In the genomic region with DNA sequence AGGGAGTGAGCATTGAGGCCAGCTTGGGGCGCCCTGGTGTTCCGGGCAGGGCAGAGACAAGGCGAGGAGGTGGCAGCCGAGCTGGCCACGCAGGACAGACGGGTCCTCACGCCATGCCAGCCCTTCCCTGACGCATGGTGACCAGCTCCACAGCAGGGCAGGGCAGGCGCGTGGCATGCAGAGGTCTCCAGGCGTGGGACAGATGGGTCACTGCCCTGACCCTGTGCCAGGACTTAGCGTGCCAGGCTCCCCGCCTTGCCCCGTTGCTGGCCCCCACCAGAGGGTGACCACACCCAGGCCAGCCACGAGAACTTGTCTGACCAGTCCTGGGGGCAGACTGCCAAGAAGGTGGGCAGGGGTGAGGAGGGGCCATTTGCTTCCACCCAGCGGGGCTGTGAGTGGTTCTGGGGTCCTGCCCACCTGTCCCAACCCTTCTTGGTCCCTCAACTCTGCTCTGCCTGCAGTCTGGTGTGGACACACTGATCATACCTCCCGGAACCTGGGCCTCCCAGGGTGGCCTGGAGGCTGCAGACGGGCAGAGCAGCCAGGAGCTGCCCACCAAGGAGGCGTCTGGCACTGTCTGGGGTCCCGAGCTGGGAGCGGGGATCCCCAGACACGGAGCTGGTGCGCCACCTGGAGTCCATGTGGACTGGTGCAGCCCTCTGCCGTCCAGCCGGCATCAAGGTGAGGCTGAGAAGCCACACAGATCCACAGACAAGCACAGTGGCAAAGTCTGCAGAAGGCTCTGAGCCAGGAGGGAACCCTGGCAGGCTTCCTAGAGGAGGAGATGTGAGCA, we compare ENCODE assay signal across 1 cellular context.
TF ChIP-seq lines count a peak whose summit lies in the region.

A gene (plus strand): TSS at position 446 of the 796 bp plus-strand sequence. CDS start 834 bp downstream, outside the sequence.

TF ChIP-seq in GM12878, 131 proteins besides CTCF, POLR2A, EP300 and RAD21 (continued from another document):
- TF ChIP-seq IKZF1 (conservative IDR thresholded peaks at IDR 0.05), result peak; percentile 54; the same call in 1 of the 2 replicates
- TF ChIP-seq TCF7 (IDR thresholded peaks at IDR 0.05; ENCODE audit: borderline replicate concordance), result no peak
- TF ChIP-seq RB1 (IDR thresholded peaks at IDR 0.05; ENCODE audit: borderline replicate concordance), result peak; percentile 71; the same call in 1 of the 2 replicates
- TF ChIP-seq GATAD2B (conservative IDR thresholded peaks at IDR 0.05; ENCODE audit: low read depth), result peak; percentile 67
- 0 out of 2 replicates have a peak, but pooled peaks have one; percentile 18 for TF ChIP-seq MEF2A (IDR thresholded peaks at IDR 0.05; ENCODE audit: insufficient read depth, low read depth, low read length)
- no peak for TF ChIP-seq HCFC1 (IDR thresholded peaks at IDR 0.05; ENCODE audit: low read length)
- TF ChIP-seq, protein P1, sequence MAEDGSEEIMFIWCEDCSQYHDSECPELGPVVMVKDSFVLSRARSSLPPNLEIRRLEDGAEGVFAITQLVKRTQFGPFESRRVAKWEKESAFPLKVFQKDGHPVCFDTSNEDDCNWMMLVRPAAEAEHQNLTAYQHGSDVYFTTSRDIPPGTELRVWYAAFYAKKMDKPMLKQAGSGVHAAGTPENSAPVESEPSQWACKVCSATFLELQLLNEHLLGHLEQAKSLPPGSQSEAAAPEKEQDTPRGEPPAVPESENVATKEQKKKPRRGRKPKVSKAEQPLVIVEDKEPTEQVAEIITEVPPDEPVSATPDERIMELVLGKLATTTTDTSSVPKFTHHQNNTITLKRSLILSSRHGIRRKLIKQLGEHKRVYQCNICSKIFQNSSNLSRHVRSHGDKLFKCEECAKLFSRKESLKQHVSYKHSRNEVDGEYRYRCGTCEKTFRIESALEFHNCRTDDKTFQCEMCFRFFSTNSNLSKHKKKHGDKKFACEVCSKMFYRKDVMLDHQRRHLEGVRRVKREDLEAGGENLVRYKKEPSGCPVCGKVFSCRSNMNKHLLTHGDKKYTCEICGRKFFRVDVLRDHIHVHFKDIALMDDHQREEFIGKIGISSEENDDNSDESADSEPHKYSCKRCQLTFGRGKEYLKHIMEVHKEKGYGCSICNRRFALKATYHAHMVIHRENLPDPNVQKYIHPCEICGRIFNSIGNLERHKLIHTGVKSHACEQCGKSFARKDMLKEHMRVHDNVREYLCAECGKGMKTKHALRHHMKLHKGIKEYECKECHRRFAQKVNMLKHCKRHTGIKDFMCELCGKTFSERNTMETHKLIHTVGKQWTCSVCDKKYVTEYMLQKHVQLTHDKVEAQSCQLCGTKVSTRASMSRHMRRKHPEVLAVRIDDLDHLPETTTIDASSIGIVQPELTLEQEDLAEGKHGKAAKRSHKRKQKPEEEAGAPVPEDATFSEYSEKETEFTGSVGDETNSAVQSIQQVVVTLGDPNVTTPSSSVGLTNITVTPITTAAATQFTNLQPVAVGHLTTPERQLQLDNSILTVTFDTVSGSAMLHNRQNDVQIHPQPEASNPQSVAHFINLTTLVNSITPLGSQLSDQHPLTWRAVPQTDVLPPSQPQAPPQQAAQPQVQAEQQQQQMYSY (CRISPR knock-in tag; IDR thresholded peaks at IDR 0.05), result no peak
- TF ChIP-seq BHLHE40 (IDR thresholded peaks at IDR 0.05; ENCODE audit: borderline replicate concordance in 1 of 2, low read depth in 2 of 2, low read length in 1 of 2), result peak in 1 of 2 experiments; percentile 34; a peak in 1 of 4 replicates
- TF ChIP-seq NR2C2 (IDR thresholded peaks at IDR 0.05; ENCODE audit: borderline replicate concordance, control insufficient read depth, insufficient read length, low read depth), result no peak
- TF ChIP-seq BRCA1 (IDR thresholded peaks at IDR 0.05; ENCODE audit: low read depth, low read length), result no peak
- no peak for TF ChIP-seq PAX5 (IDR thresholded peaks at IDR 0.05; ENCODE audit: borderline replicate concordance, low read depth, low read length)
- no peak for TF ChIP-seq ZNF274 (IDR thresholded peaks at IDR 0.05; ENCODE audit: insufficient read depth, insufficient read length)
- no peak for TF ChIP-seq KDM1A (IDR thresholded peaks at IDR 0.05; ENCODE audit: borderline replicate concordance)
- no peak for TF ChIP-seq CBX5 (IDR thresholded peaks at IDR 0.05; ENCODE audit: low read depth)
TF ChIP-seq in GM12878: peak in this region for 27.
